Comparison of ENCODE assay signal across 28 cellular contexts in the genomic region with DNA sequence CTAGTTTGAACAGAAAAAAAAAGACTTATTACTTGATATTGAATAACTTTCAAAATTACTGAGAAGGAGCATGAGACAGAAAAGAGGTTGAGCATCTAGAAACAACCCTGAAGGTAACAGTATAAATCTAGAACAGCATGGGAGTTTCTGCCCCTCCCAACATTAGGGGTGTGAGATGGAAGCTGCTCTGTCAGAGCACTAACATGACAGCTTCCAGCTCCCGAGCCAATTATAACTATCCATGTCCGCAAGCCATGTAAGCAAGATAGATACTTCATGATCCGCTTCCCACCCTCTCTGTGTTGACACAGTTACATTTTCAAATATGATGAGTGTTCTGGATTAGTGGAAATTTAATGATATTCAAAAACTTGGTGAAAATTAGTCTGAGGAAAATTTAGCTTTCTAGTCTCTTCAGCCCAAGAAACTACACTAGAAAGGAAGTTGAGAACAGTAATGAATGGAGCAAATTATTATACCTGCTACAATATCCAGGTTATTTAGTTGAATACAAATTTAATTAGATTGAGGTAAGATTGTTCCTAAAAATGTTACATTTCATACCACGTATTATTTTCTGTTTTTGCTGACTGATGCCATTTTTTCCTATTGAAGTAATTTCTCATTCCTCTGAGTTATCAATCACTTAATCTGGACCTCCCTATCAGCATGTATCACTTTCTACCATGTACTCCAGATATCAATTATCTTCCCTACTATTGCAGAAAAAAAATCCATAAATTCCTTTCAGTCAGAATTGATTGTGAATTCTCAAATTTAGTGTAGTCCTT.
"Had no signal": no experiment of that assay in that cellular context is flagged by ENCODE, and none has a peak within 500 bp of the region (broad histone marks: within the 10 kb centered on the region; RNA-seq: fewer than 3 reads in every experiment).

No MANE protein-coding gene starts in this region.

- H3K79me2 ChIP-seq: parathyroid adenoma had no signal

- H3K27me3 ChIP-seq: neural progenitor cell, ovary, spleen, suprapubic skin, testis, tibial artery, transverse colon, upper lobe of right lung, uterus had no signal

- DNase-seq: natural killer cell; occipital lobe; ovary; posterior cingulate gyrus; psoas muscle; right cardiac atrium; spleen; stimulated activated CD4-positive, alpha-beta T cell treated with anti-CD3 and anti-CD28 coated beads, Interleukin-12 subunit alpha, Interleukin-12 subunit beta, amount 100 ng/mL, for 4 hours; stimulated activated CD4-positive, alpha-beta T cell treated with anti-CD3 and anti-CD28 coated beads, Interleukin-1b, Interleukin-23, amount 100 ng/mL, for 48 hours; stimulated activated CD4-positive, alpha-beta T cell treated with anti-CD3 and anti-CD28 coated beads, Interleukin-4, amount 100 ng/mL, for 1 hour; stimulated activated CD4-positive, alpha-beta T cell treated with anti-CD3 and anti-CD28 coated beads, Interleukin-4, amount 100 ng/mL, for 4 hours; stimulated activated CD8-positive, alpha-beta memory T cell treated with anti-CD3 and anti-CD28 coated beads, Interleukin-4, amount 100 ng/mL, for 48 hours; stimulated activated naive CD4-positive, alpha-beta T cell; stimulated activated naive CD8-positive, alpha-beta T cell treated with anti-CD3 and anti-CD28 coated beads, Interleukin-15, amount 100 ng/mL, for 72 hours; stimulated activated naive CD8-positive, alpha-beta T cell treated with anti-CD3 and anti-CD28 coated beads, Interleukin-15, Interleukin-2, amounts not matched to agents 100 U/mL and 50 U/mL, for 24 hours; substantia nigra; testis; tibial artery; transverse colon; upper lobe of right lung; uterus had no signal

- H2AFZ ChIP-seq: neural progenitor cell, parathyroid adenoma had no signal

- H3K9me3 ChIP-seq: ovary, psoas muscle, spleen, suprapubic skin, testis, tibial artery, transverse colon, upper lobe of right lung, uterus had no signal

- H3K27ac ChIP-seq: neural progenitor cell, ovary, parathyroid adenoma, psoas muscle, skin epidermis, spleen, suprapubic skin, testis, tibial artery, transverse colon, upper lobe of right lung, uterus had no signal

- H3K36me3 ChIP-seq: neural progenitor cell, ovary, spleen, suprapubic skin, tibial artery, transverse colon, upper lobe of right lung, uterus had no signal

- H3K4me2 ChIP-seq: neural progenitor cell, smooth muscle cell had no signal

- H3K4me1 ChIP-seq: parathyroid adenoma, psoas muscle, spleen, suprapubic skin, testis, tibial artery, transverse colon, upper lobe of right lung, uterus had no signal

- H3K9ac ChIP-seq: neural progenitor cell, parathyroid adenoma had no signal

- H3K4me3 ChIP-seq: neural progenitor cell, ovary, psoas muscle, skin epidermis, smooth muscle cell, spleen, suprapubic skin, testis, tibial artery, transverse colon, upper lobe of right lung, uterus had no signal

- ATAC-seq: natural killer cell; psoas muscle; right cardiac atrium; sciatic nerve; stimulated activated memory B cell treated with anti-CD40 and anti-IgM and Interleukin-4, amounts not matched to agents 10 μg/mL and 1 μg/mL and 100 μg/mL, for 72 hours; stimulated activated naive CD8-positive, alpha-beta T cell treated with anti-CD3 and anti-CD28 coated beads, Interleukin-15, amount 100 ng/mL, for 72 hours; stimulated activated naive CD8-positive, alpha-beta T cell treated with anti-CD3 and anti-CD28 coated beads, Interleukin-15, Interleukin-2, amounts not matched to agents 100 U/mL and 50 U/mL, for 24 hours; upper lobe of right lung had no signal
